8 cellular contexts compared by ENCODE assay signal in the genomic region with DNA sequence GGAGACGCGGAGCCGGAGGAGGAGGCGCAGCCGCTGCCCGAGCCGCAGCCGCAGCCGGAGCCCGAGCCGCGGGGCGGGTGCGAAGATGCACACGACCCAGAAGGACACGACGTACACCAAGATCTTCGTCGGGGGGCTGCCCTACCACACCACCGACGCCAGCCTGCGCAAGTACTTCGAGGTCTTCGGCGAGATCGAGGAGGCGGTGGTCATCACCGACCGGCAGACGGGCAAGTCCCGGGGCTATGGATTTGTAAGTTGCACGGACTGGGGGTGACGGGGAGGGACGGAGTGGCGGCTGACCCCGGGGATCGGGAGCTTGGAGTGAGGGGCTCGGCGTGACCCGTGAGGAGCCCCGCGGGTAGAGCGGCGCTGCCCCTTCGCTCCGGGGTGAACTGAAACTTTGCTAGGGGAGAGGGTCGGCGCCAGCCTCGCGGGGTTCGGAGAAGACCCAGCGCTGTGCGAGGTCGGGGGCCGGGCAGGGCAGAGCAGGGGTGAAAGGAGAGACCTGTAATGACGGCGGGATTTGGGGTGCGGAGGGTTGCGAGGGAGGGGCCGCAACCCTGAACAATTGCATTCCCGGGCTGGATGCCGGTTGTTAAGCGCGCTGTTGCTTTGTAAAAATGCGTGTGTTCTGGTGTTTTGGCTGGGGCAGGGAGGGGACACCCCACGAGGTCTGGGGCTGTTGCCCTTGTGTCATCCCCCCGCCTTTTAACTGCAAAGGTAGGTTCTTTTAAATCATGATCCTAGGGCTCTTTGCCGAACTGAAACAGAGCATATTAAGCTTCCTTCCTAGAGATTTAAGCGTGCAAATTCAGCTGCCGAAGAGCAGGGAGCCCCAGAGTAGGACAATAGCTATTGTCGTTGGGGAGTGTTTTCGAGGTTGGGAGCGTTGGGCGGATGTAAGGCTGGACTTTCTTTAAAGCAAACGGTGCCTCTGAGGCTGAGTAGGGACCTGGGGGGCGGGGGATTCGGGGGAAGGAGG. TPM values are rescaled to one million over a fixed set of nuclear protein-coding genes. Genes with fewer than 3 reads are reported as not detected.
DNase-seq lines count a peak whose midpoint lies in the region; ATAC-seq and TF ChIP-seq lines count a peak whose summit lies in the region.

No MANE protein-coding gene starts in this region.

- CTCF ChIA-PET in AG04449 (lab: Yijun Ruan, JAX) (interaction anchor here (0.8 to 2.0 kb wide), 6 partner anchors 12 to 304 kb away, joined by 3 to 16 read pairs (median 4); no protein-coding TSS in a partner anchor), HEK293T (lab: Yijun Ruan, JAX) (interaction anchor here (0.6 kb wide), 1 partner anchor 19 kb away, joined by 3 read pairs; no protein-coding TSS in a partner anchor)

- peak overlapping the region; percentile 90 for H3K4me3 ChIP-seq in AG04449 (ENCODE audit: low read depth, low read length)
- peak overlapping the region; percentile 87 for H3K4me3 ChIP-seq in iPS-20b (ENCODE audit: low read length)
- peak overlapping the region; percentile 74 to 94 (median 86) for H3K4me3 ChIP-seq in gastrocnemius medialis

- peaks cover 76% of the 10 kb centered on the region for H3K27me3 ChIP-seq in iPS-20b (ENCODE audit: insufficient read depth, low read length)
- H3K27me3 ChIP-seq in gastrocnemius medialis, result no peaks in the 10 kb centered on the region

- TF ChIP-seq CTCF in AG04449 (IDR thresholded peaks at IDR 0.05; ENCODE audit: insufficient read depth, low read length, missing control alignments) (no peak), gastrocnemius medialis (IDR thresholded peaks at IDR 0.05 in 4 of 5, conservative IDR thresholded peaks at IDR 0.05 in 1 of 5) (no peak)

- H3K36me3 ChIP-seq in iPS-20b (ENCODE audit: insufficient read depth, low read depth, low read length) (no peaks in the 10 kb centered on the region), gastrocnemius medialis (peaks cover 0 to 38% of the 10 kb centered on the region in 2 donors)

- H3K9me3 ChIP-seq in iPS-20b (ENCODE audit: insufficient read depth, low read depth, low read length) (no peaks in the 10 kb centered on the region), gastrocnemius medialis (no peaks in the 10 kb centered on the region)

- intact Hi-C loops in gastrocnemius medialis (cut with DNase I; ENCODE audit: low total_unique reads), result no loop called here

- TF ChIP-seq POLR2A in gastrocnemius medialis (IDR thresholded peaks at IDR 0.05), result no peak

- H3K27ac ChIP-seq in angular gyrus (ENCODE audit: low read depth, low read length) (peak overlapping the region; percentile 60), iPS-20b (ENCODE audit: low read length) (no peak overlapping the region), gastrocnemius medialis (peak overlapping the region; percentile 93 to 100 (median 96))

- peak overlapping the region; percentile 70; the same call in 1 of the 2 replicates for H3K9ac ChIP-seq in iPS-20b (ENCODE audit: low read depth, low read length)

- DNase-seq in AG04449 (ENCODE audit: low read depth, low spot score) (no peak), HEK293T (ENCODE audit: extremely low spot score) (no peak), gastrocnemius medialis (no peak), SKM-1 (lab: John Stamatoyannopoulos, UW; ENCODE audit: unreplicated experiment) (no peak)

- H3K4me1 ChIP-seq in iPS-20b (ENCODE audit: insufficient read depth, low read length) (peaks cover 8% of the 10 kb centered on the region; the same call in 1 of the 2 replicates), gastrocnemius medialis (peaks cover 26 to 46% of the 10 kb centered on the region in 2 donors)

- in situ Hi-C loops in gastrocnemius medialis (cut with MboI; ENCODE audit: low sequenced_read_pairs in 4 of 4), result loop anchor here in 3 of 4 donors (10.0 to 25.0 kb wide), 4 partner anchors 103 to 213 kb away; no protein-coding TSS in a partner anchor

- ATAC-seq in gastrocnemius medialis (no peak), HG02571 (IDR thresholded peaks at IDR 0.05; ENCODE audit: unreplicated experiment) (no peak), GM21786 (IDR thresholded peaks at IDR 0.05; ENCODE audit: unreplicated experiment) (no peak)

- POLR2A ChIA-PET in AG04449 (lab: Yijun Ruan, JAX), result interaction anchor here (1.4 to 1.6 kb wide), 3 partner anchors 12 to 137 kb away, joined by 4 to 6 read pairs (median 5); a partner anchor contains a TSS
- POLR2A ChIA-PET in HEK293T (lab: Yijun Ruan, JAX), result no interaction called here

TF ChIP-seq in HEK293T, 16 proteins besides CTCF, POLR2A, EP300 and RAD21:
- TF ChIP-seq ZNF384 (IDR thresholded peaks at IDR 0.05) (no peak), L3MBTL2 (conservative IDR thresholded peaks at IDR 0.05) (peak; percentile 52; the same call in 1 of the 2 replicates)

RNA-seq across cellular contexts. Expression of a gene that starts 0.6 kb away (rescaled TPM):
- 100 to 1,000 TPM in 3 of 4 donors, 10 to 100 TPM in 1; 74.9 to 375 (median 185) TPM for total RNA-seq in gastrocnemius medialis
